ENCODE assay signal across 8 cellular contexts in genomic region chr1:108963052-108963686, GRCh38. TPM values are rescaled to one million over a fixed set of nuclear protein-coding genes. Genes with fewer than 3 reads are reported as not detected.
A peak's percentile ranks its signal among the peaks of the same experiment; 100 is the strongest.
DNase-seq lines count a peak whose midpoint lies in the region; TF ChIP-seq lines count a peak whose summit lies in the region.

CLCC1 (minus strand) TSS chr1:108963484; CDS start chr1:108950437, 13,047 bp downstream.

- no peaks in the 10 kb centered on the region for H3K9me3 ChIP-seq in SK-N-SH

- H3K4me1 ChIP-seq in SK-N-SH (ENCODE audit: control insufficient read depth in 1 of 2, insufficient read depth in 2 of 2, low read depth in 1 of 2, low read length in 1 of 2), result peaks cover 4 to 6% of the 10 kb centered on the region in 2 experiments; a peak in 3 of 4 replicates

- POLR2A ChIA-PET in SK-N-SH (lab: Yijun Ruan, JAX), result interaction anchor here (0.7 to 1.3 kb wide), 3 partner anchors 11 to 137 kb away, joined by 3 to 4 read pairs (median 3); no protein-coding TSS in a partner anchor

- H3K36me3 Mint-ChIP-seq in HFFc6 (ENCODE audit: low read depth), result peaks cover 15% of the 10 kb centered on the region
- H3K36me3 Mint-ChIP-seq in activated naive CD4-positive, alpha-beta T cell treated with anti-CD3 and anti-CD28 coated beads, Interleukin-2, amount 50 U/mL, for 24 hours, result peaks cover 12% of the 10 kb centered on the region

- H2AFZ ChIP-seq in SK-N-SH (ENCODE audit: low read depth), result peak within 1 kb of the TSS; percentile 85

- peak within 1 kb of the TSS; percentile 91 for H3K4me2 ChIP-seq in SK-N-SH

- peaks cover 0 to 8% of the 10 kb centered on the region in 2 experiments for H3K36me3 ChIP-seq in SK-N-SH (replicated peaks in 1 of 2; ENCODE audit: control insufficient read depth in 1 of 2, insufficient read depth in 2 of 2, low read length in 1 of 2)

- H3K4me1 Mint-ChIP-seq in HFFc6 (ENCODE audit: low read depth), result peaks cover 19% of the 10 kb centered on the region
- H3K4me1 Mint-ChIP-seq in activated naive CD4-positive, alpha-beta T cell treated with anti-CD3 and anti-CD28 coated beads, Interleukin-2, amount 50 U/mL, for 24 hours, result peaks cover 37% of the 10 kb centered on the region

- H3K27ac ChIP-seq in SK-N-SH (ENCODE audit: low read depth in 2 of 2, low read length in 1 of 2), result peak within 1 kb of the TSS; percentile 71 to 89
- peak within 1 kb of the TSS; percentile 84 for H3K27ac ChIP-seq in temporal lobe (ENCODE audit: low read depth, low read length)

- no peak; a peak in 1 of 4 replicates for TF ChIP-seq EP300 in SK-N-SH (IDR thresholded peaks at IDR 0.05; ENCODE audit: borderline replicate concordance in 1 of 2, low read depth in 1 of 2, low read length in 1 of 2)

- WGBS in SK-N-SH (ENCODE audit: low lambda C conversion rate), result 0% methylated on average over 32 of the region's 72 CpGs

- no peaks in the 10 kb centered on the region; the same call in 1 of the 2 replicates for H3K27me3 Mint-ChIP-seq in HFFc6 (ENCODE audit: insufficient read depth)
- no peaks in the 10 kb centered on the region for H3K27me3 Mint-ChIP-seq in activated naive CD4-positive, alpha-beta T cell treated with anti-CD3 and anti-CD28 coated beads, Interleukin-2, amount 50 U/mL, for 24 hours

- peak; percentile 57 for DNase-seq in GM04503 (ENCODE audit: low read depth)
- DNase-seq in HFFc6, result peak; percentile 89
- peak; percentile 78 for DNase-seq in NCI-H1048 (lab: John Stamatoyannopoulos, UW)
- DNase-seq in SK-N-SH, result peak; percentile 94
- DNase-seq in globus pallidus (ENCODE audit: low spot score), result peak; percentile 90
- DNase-seq in occipital lobe (lab: John Stamatoyannopoulos, UW), result peak; percentile 88

- 0 out of 2 replicates have a peak, but pooled peaks cover 5% of the 10 kb centered on the region for H4K20me1 ChIP-seq in SK-N-SH (ENCODE audit: insufficient read depth)

- TF ChIP-seq CTCF in HFFc6 (IDR thresholded peaks at IDR 0.05), result no peak
- TF ChIP-seq CTCF in SK-N-SH (IDR thresholded peaks at IDR 0.05), result no peak

- H3K79me2 ChIP-seq in SK-N-SH (ENCODE audit: insufficient read depth), result peaks cover 47% of the 10 kb centered on the region

- peak within 1 kb of the TSS; percentile 62 to 97 for H3K4me3 ChIP-seq in SK-N-SH (ENCODE audit: low read depth in 2 of 2, low read length in 1 of 2)

- no peaks in the 10 kb centered on the region for H3K27me3 ChIP-seq in SK-N-SH (ENCODE audit: insufficient read depth)

- H3K4me3 Mint-ChIP-seq in HFFc6, result peak within 1 kb of the TSS; percentile 91
- H3K4me3 Mint-ChIP-seq in activated naive CD4-positive, alpha-beta T cell treated with anti-CD3 and anti-CD28 coated beads, Interleukin-2, amount 50 U/mL, for 24 hours, result peak within 1 kb of the TSS; percentile 80

- CTCF ChIA-PET in SK-N-SH (lab: Yijun Ruan, JAX), result interaction anchor here (0.7 to 4.0 kb wide), 3 partner anchors 22 to 149 kb away, joined by 3 to 11 read pairs (median 4); a partner anchor contains a TSS

- peak within 1 kb of the TSS; percentile 78 for H3K9ac ChIP-seq in SK-N-SH

- TF ChIP-seq RAD21 in SK-N-SH (IDR thresholded peaks at IDR 0.05; ENCODE audit: low read length), result no peak

- H3K9me2 ChIP-seq in SK-N-SH, result no peaks in the 10 kb centered on the region

- no peaks in the 10 kb centered on the region for H3F3A ChIP-seq in SK-N-SH (replicated peaks; ENCODE audit: insufficient read depth)

- peak within 1 kb of the TSS; percentile 94 for H3K27ac Mint-ChIP-seq in HFFc6
- peak within 1 kb of the TSS; percentile 82 for H3K27ac Mint-ChIP-seq in activated naive CD4-positive, alpha-beta T cell treated with anti-CD3 and anti-CD28 coated beads, Interleukin-2, amount 50 U/mL, for 24 hours

- no peaks in the 10 kb centered on the region for H3K9me3 Mint-ChIP-seq in HFFc6
- no peaks in the 10 kb centered on the region for H3K9me3 Mint-ChIP-seq in activated naive CD4-positive, alpha-beta T cell treated with anti-CD3 and anti-CD28 coated beads, Interleukin-2, amount 50 U/mL, for 24 hours

TF ChIP-seq in SK-N-SH, 30 proteins besides CTCF, POLR2A, EP300 and RAD21 (continues in another document):
- TF ChIP-seq IRF3 (IDR thresholded peaks at IDR 0.05; ENCODE audit: low read depth, low read length) (no peak), REST (IDR thresholded peaks at IDR 0.05; ENCODE audit: low read depth, low read length) (no peak), MAX (IDR thresholded peaks at IDR 0.05; ENCODE audit: low read depth) (peak; percentile 87), RCOR1 (IDR thresholded peaks at IDR 0.05; ENCODE audit: low read length) (0 out of 2 replicates have a peak, but pooled peaks have one; percentile 10), RXRA (IDR thresholded peaks at IDR 0.05; ENCODE audit: borderline replicate concordance, low read depth) (no peak), TCF12 (IDR thresholded peaks at IDR 0.05) (peak; percentile 5; the same call in 1 of the 2 replicates), EZH2phosphoT487 (IDR thresholded peaks at IDR 0.05; ENCODE audit: borderline replicate concordance, low read depth) (no peak), RFX5 (IDR thresholded peaks at IDR 0.05; ENCODE audit: low read length) (peak; percentile 63; the same call in 1 of the 2 replicates), TEAD4 (IDR thresholded peaks at IDR 0.05; ENCODE audit: borderline replicate concordance, insufficient read depth) (no peak), JUND (IDR thresholded peaks at IDR 0.05) (no peak; the same call in 1 of the 2 replicates), YY1 (IDR thresholded peaks at IDR 0.05; ENCODE audit: low read depth) (no peak), ELF1 (IDR thresholded peaks at IDR 0.05) (0 out of 2 replicates have a peak, but pooled peaks have one; percentile 44), SIN3A (IDR thresholded peaks at IDR 0.05; ENCODE audit: borderline replicate concordance, low read depth, low read length) (no peak), TAF1 (IDR thresholded peaks at IDR 0.05; ENCODE audit: borderline replicate concordance, low read depth, low read length) (peak; percentile 52; the same call in 1 of the 2 replicates), SMC3 (IDR thresholded peaks at IDR 0.05; ENCODE audit: low read depth, low read length) (no peak), NRF1 (IDR thresholded peaks at IDR 0.05; ENCODE audit: low read depth, low read length) (peak; percentile 22), FOXM1 (IDR thresholded peaks at IDR 0.05; ENCODE audit: low read depth) (no peak), ZBTB33 (IDR thresholded peaks at IDR 0.05; ENCODE audit: borderline replicate concordance, low read depth) (no peak)

RNA-seq across cellular contexts. Expression of gene CLCC1, which starts in this region (rescaled TPM):
- total RNA-seq in HFFc6 (2021; fragmentation: NEBNext Ultra II Directional; extraction: Animal tissue kit (Norgen Biotek cat#: 25700)), result 10 to 100 TPM; 35.4 to 41.2 (median 38.7) TPM
- 20.0 and 27.0 TPM in 2 replicates for polyA plus RNA-seq in SK-N-SH (2012; rRNA removed)
- polyA plus RNA-seq in SK-N-SH (2012; cell fraction: cytosol; rRNA removed), result 23.3 and 28.5 TPM in 2 replicates
- 22.0 and 31.3 TPM in 2 replicates for polyA plus RNA-seq in SK-N-SH (2012; cell fraction: nucleus; rRNA removed)
- total RNA-seq in occipital lobe (33.2 TPM), temporal lobe (26.1 TPM)

Comparison
In these comparisons a context has a peak if more than half of its experiments do, and no peak if none do; other contexts are left out.
1. Peak in every context shown above with its lines: DNase-seq, H3K4me3 ChIP-seq and H3K27ac ChIP-seq.